In the genomic region with DNA sequence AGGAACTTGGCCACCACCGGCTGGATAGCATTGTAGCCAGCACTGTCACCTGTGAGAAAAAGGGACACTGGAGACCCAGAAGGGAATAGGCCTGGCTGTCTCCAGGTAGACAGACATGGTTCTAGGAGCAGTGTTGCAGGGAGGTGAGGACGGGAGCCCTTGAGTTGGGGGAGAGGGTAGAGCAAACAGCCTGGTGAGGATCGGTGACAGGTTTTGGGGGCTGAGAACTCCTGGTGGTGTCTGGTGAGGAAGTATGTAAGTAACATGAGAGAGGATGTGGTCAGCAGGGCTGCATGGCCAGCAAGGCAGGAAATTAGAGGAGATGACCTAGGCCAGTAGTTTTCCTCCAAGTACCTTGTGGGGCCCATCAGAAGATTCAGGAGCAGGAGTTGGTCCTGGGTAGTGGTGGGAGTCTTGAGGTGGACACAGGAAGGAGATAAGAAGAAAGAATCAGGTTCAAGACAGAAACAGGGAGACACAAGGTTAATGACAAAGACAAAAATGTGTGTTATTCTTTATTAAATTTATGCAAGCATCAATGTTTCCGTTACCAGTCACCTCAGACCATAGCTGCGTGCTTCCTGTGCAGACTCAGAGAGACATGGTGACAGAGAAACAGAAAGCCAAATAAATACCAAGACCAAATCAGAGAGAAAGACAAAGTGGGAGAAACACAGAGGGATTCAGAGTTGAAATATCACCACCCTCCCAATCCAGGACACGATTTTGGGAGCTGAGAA, we compare ENCODE assay signal across 9 cellular contexts. TPM values are rescaled to one million over a fixed set of nuclear protein-coding genes. Genes with fewer than 3 reads are reported as not detected.
DNase-seq lines count a peak whose midpoint lies in the region; ATAC-seq and TF ChIP-seq lines count a peak whose summit lies in the region.
"Had no signal": no experiment of that assay in that cellular context is flagged by ENCODE, and none has a peak within 500 bp of the region (broad histone marks: within the 10 kb centered on the region; RNA-seq: fewer than 3 reads in every experiment).

A gene (minus strand): TSS at position 491 of the 740 bp plus-strand sequence. CDS start 460 bp downstream, at position 31.

- H3K4me3 ChIP-seq in Peyer's patch: peak within 1 kb of the TSS; percentile 43 to 56 (median 46)
- no peak within 1 kb of the TSS for H3K4me3 ChIP-seq in PC-3 (ENCODE audit: low read length)

- H3K9ac ChIP-seq in PC-3 (ENCODE audit: low read length): no peak within 1 kb of the TSS

- CTCF ChIA-PET in PC-3 (lab: Charles Lee): no interaction called here

- H3K27ac ChIP-seq in Peyer's patch (peak within 1 kb of the TSS; percentile 78 to 95 (median 84)), PC-3 (ENCODE audit: low read length) (no peak within 1 kb of the TSS)

- H3K4me1 ChIP-seq in Peyer's patch (peaks cover 4 to 36% (median 22%) of the 10 kb centered on the region in 4 donors), PC-3 (ENCODE audit: insufficient read depth, low read length) (no peaks in the 10 kb centered on the region)

- no peaks in the 10 kb centered on the region for H3K79me2 ChIP-seq in PC-3 (ENCODE audit: low read length)

- TF ChIP-seq CTCF in Peyer's patch (IDR thresholded peaks at IDR 0.05) (no peak), PC-3 (conservative IDR thresholded peaks at IDR 0.05; ENCODE audit: low read depth, low read length) (no peak)

- H3F3A ChIP-seq in PC-3 (ENCODE audit: low read length, unreplicated experiment): no peaks in the 10 kb centered on the region

- H3K27me3 ChIP-seq in Peyer's patch (peaks cover 0 to 11% of the 10 kb centered on the region in 2 donors), PC-3 (ENCODE audit: low read length) (peaks cover 26% of the 10 kb centered on the region)

- no peak within 1 kb of the TSS for H3K4me2 ChIP-seq in PC-3 (ENCODE audit: low read length)

- H3K9me3 ChIP-seq in Peyer's patch: no peaks in the 10 kb centered on the region
- no peaks in the 10 kb centered on the region for H3K9me3 ChIP-seq in PC-3 (ENCODE audit: low read length)

- no TSS peak for BruUV-seq in PC-3 (replicated peaks; lab: Mats Ljungman, UMichigan)

- H3K9me2 ChIP-seq in PC-3 (replicated peaks; ENCODE audit: low read length): no peaks in the 10 kb centered on the region

- TF ChIP-seq POLR2A in Peyer's patch (IDR thresholded peaks at IDR 0.05): no peak

- no peak within 1 kb of the TSS for H2AFZ ChIP-seq in PC-3 (ENCODE audit: low read length)

- peak; percentile 65 for DNase-seq in GM19238 (ENCODE audit: insufficient read length, low spot score)
- DNase-seq in Peyer's patch: peak in 2 of 3 donors; percentile 76 to 82
- DNase-seq in central memory CD4-positive, alpha-beta T cell: peak; percentile 85
- peak; percentile 59 for DNase-seq in stimulated activated CD4-positive, alpha-beta T cell treated with anti-CD3 and anti-CD28 coated beads, Interleukin-2, amount 100 ng/mL, for 4 hours (ENCODE audit: low read depth)
- no peak for DNase-seq in kidney tubule cell (ENCODE audit: low spot score)
- DNase-seq in PC-3: no peak
- no peak for DNase-seq in KBM-7
- no peak for DNase-seq in Kasumi-1 (lab: John Stamatoyannopoulos, UW)

- in situ Hi-C loops in KBM-7 (cut with MboI; ENCODE audit: low pct_unique_long_range_greater_than_20kb, low sequenced_read_pairs): no loop called here

- POLR2A ChIA-PET in PC-3 (lab: Charles Lee; ENCODE audit: unreplicated experiment): no interaction called here

- H3K36me3 ChIP-seq in Peyer's patch (peaks cover 0 to 2% (median 0%) of the 10 kb centered on the region in 3 donors), PC-3 (ENCODE audit: low read depth, low read length) (no peaks in the 10 kb centered on the region)

- intact Hi-C loops in PC-3 (cut with micrococcal nuclease): no loop called here

- no peaks in the 10 kb centered on the region for H4K20me1 ChIP-seq in PC-3 (ENCODE audit: low read length)

- no peak for ATAC-seq in PC-3

RNA-seq across cellular contexts. Expression of the gene that starts here (rescaled TPM):
- total RNA-seq in Peyer's patch (100 to 1,000 TPM in 1 of 4 donors, 10 to 100 TPM in 3; 16.5 to 220 (median 28.2) TPM), PC-3 (2014; rRNA removed) (not detected in 2 replicates)
- total RNA-seq: NCI-H460 had no signal

Comparison
In these comparisons a context has a peak if more than half of its experiments do, and no peak if none do; other contexts are left out.
1. RNA of the gene that starts here (total RNA-seq): 16.5 to 220 TPM in Peyer's patch; not detected in PC-3; every median in the first group is over 10 times any median in the second.
2. DNase-seq: peak in GM19238 (single experiment), Peyer's patch (2 of 3), central memory CD4-positive, alpha-beta T cell (single experiment) and stimulated activated CD4-positive, alpha-beta T cell treated with anti-CD3 and anti-CD28 coated beads, Interleukin-2, amount 100 ng/mL, for 4 hours (single experiment); none in kidney tubule cell (single experiment), PC-3 (single experiment), KBM-7 (single experiment) and Kasumi-1 (0 of 2).